ENCODE assay signal across 20 cellular contexts in the genomic region with DNA sequence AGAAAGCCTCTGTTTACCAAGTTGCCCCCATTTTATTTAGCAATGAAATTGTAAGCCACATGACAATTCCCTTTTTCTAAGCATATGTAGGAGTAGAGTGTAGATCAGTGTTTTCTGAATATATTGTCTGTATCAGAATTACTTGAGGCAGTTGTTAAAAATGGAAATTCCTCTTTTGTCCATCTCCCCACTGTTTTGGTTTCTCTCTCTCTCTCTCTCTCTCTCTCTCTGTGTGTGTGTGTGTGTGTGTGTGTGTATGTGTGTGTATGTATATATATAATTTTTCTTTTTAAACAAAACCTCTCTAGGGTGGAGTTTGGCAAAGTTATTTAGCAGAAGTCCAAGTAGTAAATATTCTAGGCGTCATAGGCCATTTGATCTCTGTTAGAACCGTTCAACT. TPM values are rescaled to one million over a fixed set of nuclear protein-coding genes. Genes with fewer than 3 reads are reported as not detected.
DNase-seq lines count a peak whose midpoint lies in the region; ATAC-seq, FAIRE-seq and TF ChIP-seq lines count a peak whose summit lies in the region.
"Had no signal": no experiment of that assay in that cellular context is flagged by ENCODE, and none has a peak within 500 bp of the region (broad histone marks: within the 10 kb centered on the region; RNA-seq: fewer than 3 reads in every experiment).

No MANE protein-coding gene starts in this region.

- H3K4me3 Mint-ChIP-seq in activated T-cell treated with anti-CD3 and anti-CD28 coated beads, Interleukin-2, amount 50 U/mL, for 24 hours, result no peak overlapping the region
- H3K4me3 Mint-ChIP-seq: CD4-positive, CD25-positive, alpha-beta regulatory T cell; H9; HFFc6 had no signal

- no peaks in the 10 kb centered on the region; a peak in 2 of 4 replicates for H3K36me3 ChIP-seq in GM12878 (ENCODE audit: control insufficient read depth in 2 of 2, insufficient read depth in 2 of 2, low read length in 1 of 2)
- H3K36me3 ChIP-seq in brain microvascular endothelial cell (replicated peaks), result no peaks in the 10 kb centered on the region
- H3K36me3 ChIP-seq: Peyer's patch had no signal

- H3K9me3 ChIP-seq in GM12878 (replicated peaks; ENCODE audit: control insufficient read depth, insufficient read depth, low read length), result no peaks in the 10 kb centered on the region; the same call in 2 of the 3 replicates
- H3K9me3 ChIP-seq: Peyer's patch had no signal

- H3K4me3 ChIP-seq in GM12878, result no peak overlapping the region
- H3K4me3 ChIP-seq in brain microvascular endothelial cell (ENCODE audit: low read depth, low read length), result no peak overlapping the region
- H3K4me3 ChIP-seq: GM23248, Peyer's patch, SK-N-MC had no signal

- H3K4me2 ChIP-seq in GM12878 (ENCODE audit: control insufficient read depth, insufficient read depth), result no peak overlapping the region

- H3K4me1 Mint-ChIP-seq in activated T-cell treated with anti-CD3 and anti-CD28 coated beads, Interleukin-2, amount 50 U/mL, for 24 hours (ENCODE audit: low read depth), result peaks cover 33% of the 10 kb centered on the region

- TF ChIP-seq EP300 in GM12878 (IDR thresholded peaks at IDR 0.05; ENCODE audit: borderline replicate concordance in 1 of 2, control insufficient read depth in 1 of 2, low read depth in 2 of 2, low read length in 2 of 2), result no peak

- peaks cover 8% of the 10 kb centered on the region for H4K20me1 ChIP-seq in GM12878 (ENCODE audit: control insufficient read depth, insufficient read depth)

- no peak for FAIRE-seq in GM12878 (lab: Jason Lieb, UNC)

- peaks cover 87% of the 10 kb centered on the region for H3K79me2 ChIP-seq in GM12878 (ENCODE audit: control insufficient read depth, insufficient read depth, low read length)

- TF ChIP-seq CTCF in GM12878 (IDR thresholded peaks at IDR 0.05 in 2 of 3, conservative IDR thresholded peaks at IDR 0.05 in 1 of 3; ENCODE audit: control insufficient read depth in 2 of 3, extremely low read depth in 1 of 3, insufficient read depth in 1 of 3, low read depth in 3 of 3, low read length in 3 of 3), result no peak
- TF ChIP-seq CTCF in brain microvascular endothelial cell (IDR thresholded peaks at IDR 0.05; ENCODE audit: low read depth, low read length, missing control alignments), result no peak

- RAD21 ChIA-PET in GM12878 (lab: Charles Lee; ENCODE audit: unreplicated experiment), result interaction anchor here (1.9 kb wide), 1 partner anchor 11 kb away, joined by 4 read pairs; no protein-coding TSS in a partner anchor

- intact Hi-C loops in GM12878 (cut with micrococcal nuclease; ENCODE audit: unreplicated experiment), result no loop called here

- no peak overlapping the region for H2AFZ ChIP-seq in GM12878 (ENCODE audit: control insufficient read depth, low read depth, low read length)
- H2AFZ ChIP-seq: GM23248 had no signal

- H3K9me3 Mint-ChIP-seq in activated T-cell treated with anti-CD3 and anti-CD28 coated beads, Interleukin-2, amount 50 U/mL, for 24 hours, result no peaks in the 10 kb centered on the region
- H3K9me3 Mint-ChIP-seq: H9, HFFc6 had no signal

- no peak for ATAC-seq in GM12878

- TF ChIP-seq RAD21 in GM12878 (IDR thresholded peaks at IDR 0.05; ENCODE audit: insufficient read depth, low read depth, low read length), result no peak

- BruUV-seq in GM12878 (replicated peaks; lab: Mats Ljungman, UMichigan), result no TSS peak

- CTCF ChIA-PET in GM12878 (lab: Yijun Ruan, JAX), result interaction anchor here (1.3 to 1.4 kb wide), 2 partner anchors 11 to 43 kb away, joined by 4 to 6 read pairs; no protein-coding TSS in a partner anchor

- no peak for DNase-seq in activated T-cell treated with anti-CD3 and anti-CD28 coated beads, Interleukin-2, amount 50 U/mL, for 24 hours
- DNase-seq in activated T-cell treated with anti-CD3 and anti-CD28 coated beads, Interleukin-2, amount 50 U/mL, for 48 hours, result no peak
- DNase-seq in MV-4-11 (lab: John Stamatoyannopoulos, UW) (peak; percentile 64), GM12878 (ENCODE audit: low read depth, low spot score) (no peak), brain microvascular endothelial cell (no peak), mucosa of gallbladder (ENCODE audit: low spot score) (no peak), NCI-H1417 treated with DMSO at 0.1 percent for 48 hours (lab: John Stamatoyannopoulos, UW) (no peak)
- DNase-seq: CD4-positive, CD25-positive, alpha-beta regulatory T cell; DMS53; GM23248; H9; HFFc6; NCI-H1694; NCI-H2029 treated with DMSO at 0.1 percent for 48 hours; NCI-H2227 treated with DMSO at 0.1 percent for 48 hours; NCI-H526 treated with DMSO at 0.1 percent for 48 hours; Peyer's patch; SIG-M5 had no signal

- no peaks in the 10 kb centered on the region for H3K27me3 Mint-ChIP-seq in activated T-cell treated with anti-CD3 and anti-CD28 coated beads, Interleukin-2, amount 50 U/mL, for 24 hours
- H3K27me3 Mint-ChIP-seq: CD4-positive, CD25-positive, alpha-beta regulatory T cell had no signal

- WGBS in GM12878 (ENCODE audit: insufficient coverage, insufficient replicate concordance, low lambda C conversion rate, missing lambda C conversion rate), result 100% methylated on average over 2 of the region's 2 CpGs

- H3K27ac Mint-ChIP-seq in activated T-cell treated with anti-CD3 and anti-CD28 coated beads, Interleukin-2, amount 50 U/mL, for 24 hours, result peak overlapping the region; percentile 37
- H3K27ac Mint-ChIP-seq: HFFc6 had no signal

- peaks cover 13% of the 10 kb centered on the region for H3K36me3 Mint-ChIP-seq in activated T-cell treated with anti-CD3 and anti-CD28 coated beads, Interleukin-2, amount 50 U/mL, for 24 hours (ENCODE audit: low read depth)

- TF ChIP-seq POLR2A in GM12878 (IDR thresholded peaks at IDR 0.05; ENCODE audit: low read depth, low read length), result no peak

- H3K9ac ChIP-seq in GM12878 (ENCODE audit: control insufficient read depth, insufficient read depth, low read length), result no peak overlapping the region
- H3K9ac ChIP-seq: GM23248 had no signal

- SMC1A ChIA-PET in GM12878 (lab: Charles Lee; ENCODE audit: uncharacterized antibody, unreplicated experiment), result interaction anchor here (0.9 to 5.7 kb wide), 9 partner anchors 8 to 47 kb away, joined by 3 to 35 read pairs (median 4); no protein-coding TSS in a partner anchor

- H3K27me3 ChIP-seq in GM12878 (replicated peaks in 1 of 2; ENCODE audit: control insufficient read depth in 2 of 2, insufficient read depth in 2 of 2, low read length in 1 of 2), result no peaks in the 10 kb centered on the region
- no peaks in the 10 kb centered on the region for H3K27me3 ChIP-seq in brain microvascular endothelial cell (replicated peaks)
- H3K27me3 ChIP-seq: Peyer's patch had no signal

- H3K27ac ChIP-seq in GM12878 (ENCODE audit: control insufficient read depth, insufficient read depth) (no peak overlapping the region), brain microvascular endothelial cell (no peak overlapping the region)
- H3K27ac ChIP-seq: 22Rv1, GM23248, Peyer's patch, SK-N-MC had no signal

- in situ Hi-C loops in GM12878 (cut with MboI) (no loop called here), brain microvascular endothelial cell (cut with HindIII; ENCODE audit: low pct_ligation_motif_present, low sequenced_read_pairs) (no loop called here)

- POLR2A ChIA-PET in GM12878 (lab: Charles Lee), result interaction anchor here (2.0 kb wide), 1 partner anchor 8 kb away, joined by 6 read pairs; no protein-coding TSS in a partner anchor

- peaks cover 6% of the 10 kb centered on the region for H3K4me1 ChIP-seq in GM12878 (ENCODE audit: control insufficient read depth, insufficient read depth, low read length)
- H3K4me1 ChIP-seq: Peyer's patch had no signal

TF ChIP-seq in GM12878, 131 proteins besides CTCF, POLR2A, EP300 and RAD21:
- TF ChIP-seq, protein P1, sequence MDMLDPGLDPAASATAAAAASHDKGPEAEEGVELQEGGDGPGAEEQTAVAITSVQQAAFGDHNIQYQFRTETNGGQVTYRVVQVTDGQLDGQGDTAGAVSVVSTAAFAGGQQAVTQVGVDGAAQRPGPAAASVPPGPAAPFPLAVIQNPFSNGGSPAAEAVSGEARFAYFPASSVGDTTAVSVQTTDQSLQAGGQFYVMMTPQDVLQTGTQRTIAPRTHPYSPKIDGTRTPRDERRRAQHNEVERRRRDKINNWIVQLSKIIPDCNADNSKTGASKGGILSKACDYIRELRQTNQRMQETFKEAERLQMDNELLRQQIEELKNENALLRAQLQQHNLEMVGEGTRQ (IDR thresholded peaks at IDR 0.05; ENCODE audit: borderline replicate concordance, low read depth, low read length), result no peak
- TF ChIP-seq DPF2 (IDR thresholded peaks at IDR 0.05), result no peak
- peak; percentile 32 for TF ChIP-seq RUNX3 (IDR thresholded peaks at IDR 0.05; ENCODE audit: low read length)

RNA-seq across cellular contexts. Expression of a gene that starts 39.6 kb away (rescaled TPM):
- 149 and 156 TPM in 2 replicates for total RNA-seq in GM12878 (2013; cell fraction: nucleolus; rRNA removed)
- total RNA-seq in GM12878 (2014; rRNA removed) (110 and 129 TPM in 2 replicates), GM12878 (2014; rRNA removed; fragmentation: Illumina TruSeq; extraction: Trizol) (230 and 236 TPM in 2 replicates), GM12878 (2021) (162 and 167 TPM in 2 replicates), mucosa of gallbladder (66.2 TPM)
- polyA plus RNA-seq in GM12878 (2011; ENCODE audit: low read depth), result 122 TPM
- polyA plus RNA-seq in GM12878 (2011; rRNA removed) (425 and 698 TPM in 2 replicates), GM12878 (2014; fragmentation: Illumina TruSeq; extraction: Trizol) (282 and 450 TPM in 2 replicates), GM12878 (2014; fragmentation: Nextera tagmentation; extraction: Ambion mirVana) (100 to 1,000 TPM; 113 to 128 TPM), GM12878 (2014; rRNA removed) (159 and 202 TPM in 2 replicates), GM12878 (2016; fragmentation: Nextera tagmentation; extraction: Ambion mirVana) (10 to 100 TPM; 18.7 to 21.8 TPM)
- polyA plus RNA-seq in GM12878 (2011; cell fraction: cytosol; rRNA removed), result 160 and 172 TPM in 2 replicates
- 186 and 224 TPM in 2 replicates for polyA plus RNA-seq in GM12878 (2011; cell fraction: nucleus; rRNA removed)
- 192 and 242 TPM in 2 replicates for polyA plus RNA-seq in GM12878 (2012)
- polyA minus RNA-seq in GM12878 (2011; rRNA and poly(A)+ RNA removed), result 126 and 154 TPM in 2 replicates
- polyA minus RNA-seq in GM12878 (2011; cell fraction: cytosol; rRNA and poly(A)+ RNA removed), result 57.1 and 82.3 TPM in 2 replicates
- 84.7 and 98.8 TPM in 2 replicates for polyA minus RNA-seq in GM12878 (2011; cell fraction: nucleus; rRNA and poly(A)+ RNA removed)
